1 cellular context compared by ENCODE assay signal in the genomic region with DNA sequence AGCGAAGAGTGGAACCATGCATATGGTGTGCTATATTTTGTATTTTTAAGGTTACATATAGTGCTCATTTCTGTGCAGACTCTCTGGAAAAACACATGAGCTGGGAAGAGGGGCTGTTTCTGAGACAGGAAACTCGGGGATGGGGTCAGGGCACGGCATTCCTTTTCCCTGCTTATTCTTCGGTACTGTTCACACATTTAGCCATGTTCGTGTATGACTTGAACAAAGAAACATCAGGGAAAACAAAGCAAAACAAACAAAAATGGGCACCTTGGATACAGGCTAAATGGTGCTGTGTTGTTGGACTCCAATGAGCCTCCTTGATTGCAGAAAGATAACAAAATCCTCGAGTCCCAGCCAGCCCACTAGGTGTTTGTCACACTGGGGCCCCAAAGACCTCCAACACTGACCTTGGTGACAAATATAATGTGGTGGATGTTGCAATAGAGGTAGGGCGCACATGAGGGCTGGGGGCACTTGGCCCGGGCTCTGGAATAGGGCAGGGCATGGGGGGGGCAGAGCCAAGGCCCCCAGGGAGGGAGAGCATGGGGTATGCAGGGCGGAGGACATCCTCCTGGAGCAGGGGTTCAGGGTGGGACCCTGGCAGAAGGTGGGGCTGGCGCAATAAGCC.
TF ChIP-seq lines count a peak whose summit lies in the region.

No MANE protein-coding gene starts in this region.

TF ChIP-seq in HepG2, 621 proteins besides CTCF, POLR2A, EP300 and RAD21 (continued from another document and continues in another):
- TF ChIP-seq ZNF784 (CRISPR knock-in tag; IDR thresholded peaks at IDR 0.05; ENCODE audit: borderline replicate concordance), result no peak
- TF ChIP-seq KLF13 (CRISPR knock-in tag; IDR thresholded peaks at IDR 0.05), result no peak
- TF ChIP-seq ZNF567 (CRISPR knock-in tag; IDR thresholded peaks at IDR 0.05; ENCODE audit: borderline replicate concordance), result no peak
- no peak for TF ChIP-seq ZNF674 (CRISPR knock-in tag; IDR thresholded peaks at IDR 0.05; ENCODE audit: low read depth)
- TF ChIP-seq, protein P1, sequence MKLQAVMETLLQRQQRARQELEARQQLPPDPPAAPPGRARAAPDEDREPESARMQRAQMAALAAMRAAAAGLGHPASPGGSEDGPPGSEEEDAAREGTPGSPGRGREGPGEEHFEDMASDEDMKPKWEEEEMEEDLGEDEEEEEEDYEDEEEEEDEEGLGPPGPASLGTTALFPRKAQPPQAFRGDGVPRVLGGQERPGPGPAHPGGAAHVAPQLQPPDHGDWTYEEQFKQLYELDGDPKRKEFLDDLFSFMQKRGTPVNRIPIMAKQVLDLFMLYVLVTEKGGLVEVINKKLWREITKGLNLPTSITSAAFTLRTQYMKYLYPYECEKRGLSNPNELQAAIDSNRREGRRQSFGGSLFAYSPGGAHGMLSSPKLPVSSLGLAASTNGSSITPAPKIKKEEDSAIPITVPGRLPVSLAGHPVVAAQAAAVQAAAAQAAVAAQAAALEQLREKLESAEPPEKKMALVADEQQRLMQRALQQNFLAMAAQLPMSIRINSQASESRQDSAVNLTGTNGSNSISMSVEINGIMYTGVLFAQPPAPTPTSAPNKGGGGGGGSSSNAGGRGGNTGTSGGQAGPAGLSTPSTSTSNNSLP (IDR thresholded peaks at IDR 0.05; ENCODE audit: low read depth, low read length), result 0 out of 2 replicates have a peak, but pooled peaks have one; percentile 43
- TF ChIP-seq SIN3B (IDR thresholded peaks at IDR 0.05; ENCODE audit: low read length), result no peak
- TF ChIP-seq ZNF816 (CRISPR knock-in tag; IDR thresholded peaks at IDR 0.05; ENCODE audit: borderline replicate concordance), result 0 out of 2 replicates have a peak, but pooled peaks have one; percentile 55
- peak; percentile 84 for TF ChIP-seq TBX2 (CRISPR knock-in tag; IDR thresholded peaks at IDR 0.05; ENCODE audit: borderline replicate concordance)
- no peak for TF ChIP-seq CBFB (CRISPR knock-in tag; IDR thresholded peaks at IDR 0.05)
- TF ChIP-seq, protein P2, sequence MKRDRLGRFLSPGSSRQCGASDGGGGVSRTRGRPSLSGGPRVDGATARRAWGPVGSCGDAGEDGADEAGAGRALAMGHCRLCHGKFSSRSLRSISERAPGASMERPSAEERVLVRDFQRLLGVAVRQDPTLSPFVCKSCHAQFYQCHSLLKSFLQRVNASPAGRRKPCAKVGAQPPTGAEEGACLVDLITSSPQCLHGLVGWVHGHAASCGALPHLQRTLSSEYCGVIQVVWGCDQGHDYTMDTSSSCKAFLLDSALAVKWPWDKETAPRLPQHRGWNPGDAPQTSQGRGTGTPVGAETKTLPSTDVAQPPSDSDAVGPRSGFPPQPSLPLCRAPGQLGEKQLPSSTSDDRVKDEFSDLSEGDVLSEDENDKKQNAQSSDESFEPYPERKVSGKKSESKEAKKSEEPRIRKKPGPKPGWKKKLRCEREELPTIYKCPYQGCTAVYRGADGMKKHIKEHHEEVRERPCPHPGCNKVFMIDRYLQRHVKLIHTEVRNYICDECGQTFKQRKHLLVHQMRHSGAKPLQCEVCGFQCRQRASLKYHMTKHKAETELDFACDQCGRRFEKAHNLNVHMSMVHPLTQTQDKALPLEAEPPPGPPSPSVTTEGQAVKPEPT (CRISPR knock-in tag; IDR thresholded peaks at IDR 0.05; ENCODE audit: low read depth), result 0 out of 2 replicates have a peak, but pooled peaks have one; percentile 24
- TF ChIP-seq, protein P3, sequence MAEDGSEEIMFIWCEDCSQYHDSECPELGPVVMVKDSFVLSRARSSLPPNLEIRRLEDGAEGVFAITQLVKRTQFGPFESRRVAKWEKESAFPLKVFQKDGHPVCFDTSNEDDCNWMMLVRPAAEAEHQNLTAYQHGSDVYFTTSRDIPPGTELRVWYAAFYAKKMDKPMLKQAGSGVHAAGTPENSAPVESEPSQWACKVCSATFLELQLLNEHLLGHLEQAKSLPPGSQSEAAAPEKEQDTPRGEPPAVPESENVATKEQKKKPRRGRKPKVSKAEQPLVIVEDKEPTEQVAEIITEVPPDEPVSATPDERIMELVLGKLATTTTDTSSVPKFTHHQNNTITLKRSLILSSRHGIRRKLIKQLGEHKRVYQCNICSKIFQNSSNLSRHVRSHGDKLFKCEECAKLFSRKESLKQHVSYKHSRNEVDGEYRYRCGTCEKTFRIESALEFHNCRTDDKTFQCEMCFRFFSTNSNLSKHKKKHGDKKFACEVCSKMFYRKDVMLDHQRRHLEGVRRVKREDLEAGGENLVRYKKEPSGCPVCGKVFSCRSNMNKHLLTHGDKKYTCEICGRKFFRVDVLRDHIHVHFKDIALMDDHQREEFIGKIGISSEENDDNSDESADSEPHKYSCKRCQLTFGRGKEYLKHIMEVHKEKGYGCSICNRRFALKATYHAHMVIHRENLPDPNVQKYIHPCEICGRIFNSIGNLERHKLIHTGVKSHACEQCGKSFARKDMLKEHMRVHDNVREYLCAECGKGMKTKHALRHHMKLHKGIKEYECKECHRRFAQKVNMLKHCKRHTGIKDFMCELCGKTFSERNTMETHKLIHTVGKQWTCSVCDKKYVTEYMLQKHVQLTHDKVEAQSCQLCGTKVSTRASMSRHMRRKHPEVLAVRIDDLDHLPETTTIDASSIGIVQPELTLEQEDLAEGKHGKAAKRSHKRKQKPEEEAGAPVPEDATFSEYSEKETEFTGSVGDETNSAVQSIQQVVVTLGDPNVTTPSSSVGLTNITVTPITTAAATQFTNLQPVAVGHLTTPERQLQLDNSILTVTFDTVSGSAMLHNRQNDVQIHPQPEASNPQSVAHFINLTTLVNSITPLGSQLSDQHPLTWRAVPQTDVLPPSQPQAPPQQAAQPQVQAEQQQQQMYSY (CRISPR knock-in tag; IDR thresholded peaks at IDR 0.05), result no peak
- peak; percentile 35; the same call in 1 of the 2 replicates for TF ChIP-seq ERF (CRISPR knock-in tag; IDR thresholded peaks at IDR 0.05)
- TF ChIP-seq ZNF713 (CRISPR knock-in tag; IDR thresholded peaks at IDR 0.05), result no peak
- TF ChIP-seq TAF15 (IDR thresholded peaks at IDR 0.05; ENCODE audit: low read depth, low read length, poor library complexity, severe bottlenecking), result no peak
- TF ChIP-seq CREB1 (IDR thresholded peaks at IDR 0.05), result no peak
- TF ChIP-seq CREB1 (CRISPR knock-in tag; IDR thresholded peaks at IDR 0.05), result no peak
- no peak for TF ChIP-seq ZNF747 (CRISPR knock-in tag; IDR thresholded peaks at IDR 0.05; ENCODE audit: borderline replicate concordance)
- peak; percentile 56; the same call in 1 of the 2 replicates for TF ChIP-seq SOX13 (IDR thresholded peaks at IDR 0.05)
- peak in 1 of 2 experiments; percentile 92; a peak in 2 of 4 replicates for TF ChIP-seq SOX13 (CRISPR knock-in tag; conservative IDR thresholded peaks at IDR 0.05 in 1 of 2, IDR thresholded peaks at IDR 0.05 in 1 of 2)
- TF ChIP-seq TEF (CRISPR knock-in tag; IDR thresholded peaks at IDR 0.05), result no peak
- TF ChIP-seq, protein P4, sequence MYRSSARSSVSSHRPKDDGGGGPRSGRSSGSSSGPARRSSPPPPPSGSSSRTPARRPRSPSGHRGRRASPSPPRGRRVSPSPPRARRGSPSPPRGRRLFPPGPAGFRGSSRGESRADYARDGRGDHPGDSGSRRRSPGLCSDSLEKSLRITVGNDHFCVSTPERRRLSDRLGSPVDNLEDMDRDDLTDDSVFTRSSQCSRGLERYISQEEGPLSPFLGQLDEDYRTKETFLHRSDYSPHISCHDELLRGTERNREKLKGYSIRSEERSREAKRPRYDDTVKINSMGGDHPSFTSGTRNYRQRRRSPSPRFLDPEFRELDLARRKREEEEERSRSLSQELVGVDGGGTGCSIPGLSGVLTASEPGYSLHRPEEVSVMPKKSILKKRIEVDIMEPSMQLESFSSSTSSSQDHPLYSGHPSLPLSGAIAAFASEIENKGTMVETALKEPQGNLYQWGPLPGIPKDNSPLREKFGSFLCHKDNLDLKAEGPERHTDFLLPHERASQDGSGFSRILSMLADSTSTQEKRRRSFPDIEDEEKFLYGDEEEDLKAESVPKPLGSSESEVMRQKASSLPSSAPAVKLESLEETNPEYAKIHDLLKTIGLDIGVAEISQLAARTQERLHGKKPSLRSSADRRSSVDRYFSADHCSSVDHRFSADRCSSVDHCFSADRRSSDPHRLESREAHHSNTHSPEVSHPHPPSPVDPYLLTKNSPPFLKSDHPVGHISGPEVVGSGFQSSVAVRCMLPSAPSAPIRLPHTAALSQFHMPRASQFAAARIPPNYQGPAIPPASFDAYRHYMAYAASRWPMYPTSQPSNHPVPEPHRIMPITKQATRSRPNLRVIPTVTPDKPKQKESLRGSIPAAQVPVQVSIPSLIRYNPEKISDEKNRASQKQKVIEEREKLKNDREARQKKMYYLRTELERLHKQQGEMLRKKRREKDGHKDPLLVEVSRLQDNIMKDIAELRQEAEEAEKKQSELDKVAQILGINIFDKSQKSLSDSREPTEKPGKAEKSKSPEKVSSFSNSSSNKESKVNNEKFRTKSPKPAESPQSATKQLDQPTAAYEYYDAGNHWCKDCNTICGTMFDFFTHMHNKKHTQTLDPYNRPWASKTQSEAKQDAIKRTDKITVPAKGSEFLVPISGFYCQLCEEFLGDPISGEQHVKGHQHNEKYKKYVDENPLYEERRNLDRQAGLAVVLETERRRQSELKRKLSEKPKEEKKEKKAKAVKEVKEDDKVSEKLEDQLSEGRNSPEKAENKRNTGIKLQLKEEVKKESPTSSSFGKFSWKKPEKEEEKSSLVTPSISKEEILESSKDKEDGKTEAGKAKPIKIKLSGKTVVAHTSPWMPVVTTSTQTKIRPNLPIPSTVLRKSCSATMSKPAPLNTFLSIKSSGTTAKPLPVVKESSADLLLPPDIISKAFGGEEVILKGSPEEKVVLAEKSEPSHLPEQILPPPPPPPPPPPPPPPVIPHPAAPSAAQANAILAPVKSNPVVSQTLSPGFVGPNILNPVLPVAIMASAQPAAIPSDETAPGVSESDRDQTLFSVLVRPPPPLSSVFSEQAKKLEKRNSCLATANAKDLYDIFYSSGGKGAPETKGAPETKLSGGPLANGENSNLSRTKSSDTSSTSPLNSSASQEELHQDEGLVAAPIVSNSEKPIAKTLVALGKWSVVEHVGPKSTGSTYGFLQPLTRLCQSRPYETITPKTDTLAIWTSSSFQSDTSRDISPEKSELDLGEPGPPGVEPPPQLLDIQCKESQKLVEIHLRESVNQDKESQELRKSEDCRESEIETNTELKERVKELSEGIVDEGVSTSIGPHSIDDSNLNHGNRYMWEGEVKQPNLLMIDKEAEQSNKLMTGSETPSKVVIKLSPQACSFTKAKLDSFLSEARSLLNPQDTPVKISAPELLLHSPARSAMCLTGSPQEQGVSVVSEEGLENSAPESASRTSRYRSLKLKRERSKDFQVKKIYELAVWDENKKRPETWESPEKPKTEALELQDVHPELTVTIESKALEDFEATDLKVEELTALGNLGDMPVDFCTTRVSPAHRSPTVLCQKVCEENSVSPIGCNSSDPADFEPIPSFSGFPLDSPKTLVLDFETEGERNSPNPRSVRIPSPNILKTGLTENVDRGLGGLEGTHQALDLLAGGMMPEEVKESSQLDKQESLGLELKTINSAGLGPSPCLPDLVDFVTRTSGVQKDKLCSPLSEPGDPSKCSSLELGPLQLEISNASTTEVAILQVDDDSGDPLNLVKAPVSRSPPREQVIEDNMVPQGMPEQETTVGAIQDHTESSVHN (CRISPR knock-in tag; IDR thresholded peaks at IDR 0.05), result no peak
- no peak for TF ChIP-seq RAD51 (IDR thresholded peaks at IDR 0.05; ENCODE audit: borderline replicate concordance)
- no peak for TF ChIP-seq TCF7L2 (IDR thresholded peaks at IDR 0.05; ENCODE audit: low read depth, low read length)
- no peak for TF ChIP-seq ZNF282 (IDR thresholded peaks at IDR 0.05; ENCODE audit: partially characterized antibody)
- TF ChIP-seq ZNF33A (CRISPR knock-in tag; IDR thresholded peaks at IDR 0.05; ENCODE audit: borderline replicate concordance), result peak; percentile 55; the same call in 1 of the 2 replicates
- no peak for TF ChIP-seq CAMTA2 (CRISPR knock-in tag; IDR thresholded peaks at IDR 0.05; ENCODE audit: borderline replicate concordance)
- no peak for TF ChIP-seq REL (CRISPR knock-in tag; conservative IDR thresholded peaks at IDR 0.05)
- TF ChIP-seq, protein P5, sequence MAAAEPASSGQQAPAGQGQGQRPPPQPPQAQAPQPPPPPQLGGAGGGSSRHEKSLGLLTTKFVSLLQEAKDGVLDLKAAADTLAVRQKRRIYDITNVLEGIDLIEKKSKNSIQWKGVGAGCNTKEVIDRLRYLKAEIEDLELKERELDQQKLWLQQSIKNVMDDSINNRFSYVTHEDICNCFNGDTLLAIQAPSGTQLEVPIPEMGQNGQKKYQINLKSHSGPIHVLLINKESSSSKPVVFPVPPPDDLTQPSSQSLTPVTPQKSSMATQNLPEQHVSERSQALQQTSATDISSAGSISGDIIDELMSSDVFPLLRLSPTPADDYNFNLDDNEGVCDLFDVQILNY (CRISPR knock-in tag; conservative IDR thresholded peaks at IDR 0.05), result no peak
- TF ChIP-seq ZMAT5 (CRISPR knock-in tag; IDR thresholded peaks at IDR 0.05; ENCODE audit: borderline replicate concordance, low read depth), result no peak
- TF ChIP-seq ZNF546 (CRISPR knock-in tag; conservative IDR thresholded peaks at IDR 0.05), result no peak
- no peak for TF ChIP-seq ZFP41 (CRISPR knock-in tag; IDR thresholded peaks at IDR 0.05; ENCODE audit: borderline replicate concordance)
- TF ChIP-seq DNMT3B (CRISPR knock-in tag; conservative IDR thresholded peaks at IDR 0.05), result 0 out of 2 replicates have a peak, but pooled peaks have one; percentile 22
- no peak for TF ChIP-seq ZNF720 (CRISPR knock-in tag; IDR thresholded peaks at IDR 0.05)
- TF ChIP-seq MEIS2 (CRISPR knock-in tag; IDR thresholded peaks at IDR 0.05), result no peak
- 0 out of 2 replicates have a peak, but pooled peaks have one; percentile 25 for TF ChIP-seq ZFY (CRISPR knock-in tag; IDR thresholded peaks at IDR 0.05)
- no peak for TF ChIP-seq PHF5A (CRISPR knock-in tag; IDR thresholded peaks at IDR 0.05; ENCODE audit: low read depth, unreplicated experiment)
- TF ChIP-seq ZSCAN9 (CRISPR knock-in tag; IDR thresholded peaks at IDR 0.05; ENCODE audit: borderline replicate concordance), result peak; percentile 49; the same call in 1 of the 2 replicates
- TF ChIP-seq, protein P6, sequence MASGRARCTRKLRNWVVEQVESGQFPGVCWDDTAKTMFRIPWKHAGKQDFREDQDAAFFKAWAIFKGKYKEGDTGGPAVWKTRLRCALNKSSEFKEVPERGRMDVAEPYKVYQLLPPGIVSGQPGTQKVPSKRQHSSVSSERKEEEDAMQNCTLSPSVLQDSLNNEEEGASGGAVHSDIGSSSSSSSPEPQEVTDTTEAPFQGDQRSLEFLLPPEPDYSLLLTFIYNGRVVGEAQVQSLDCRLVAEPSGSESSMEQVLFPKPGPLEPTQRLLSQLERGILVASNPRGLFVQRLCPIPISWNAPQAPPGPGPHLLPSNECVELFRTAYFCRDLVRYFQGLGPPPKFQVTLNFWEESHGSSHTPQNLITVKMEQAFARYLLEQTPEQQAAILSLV (CRISPR knock-in tag; IDR thresholded peaks at IDR 0.05; ENCODE audit: borderline replicate concordance), result 0 out of 2 replicates have a peak, but pooled peaks have one; percentile 40
